In the genomic region with DNA sequence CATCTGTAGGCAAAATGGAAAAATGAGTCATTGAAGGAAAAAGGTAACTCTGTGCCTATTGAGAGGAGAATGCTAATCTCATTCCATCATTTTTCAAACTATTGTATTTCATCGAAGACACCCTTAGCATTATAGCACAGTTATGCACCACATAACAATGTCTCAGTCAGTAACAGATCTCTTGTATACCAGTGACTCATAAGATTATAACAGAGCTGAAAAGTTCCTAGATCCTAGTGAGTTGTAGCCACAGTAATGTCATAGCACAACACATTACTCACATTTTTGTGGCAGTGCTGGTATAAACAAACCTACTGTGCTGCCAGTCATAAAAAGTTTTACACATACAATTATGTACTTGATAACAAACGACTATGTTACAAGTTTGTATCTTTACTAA, we compare ENCODE assay signal across 14 cellular contexts.
DNase-seq lines count a peak whose midpoint lies in the region; ATAC-seq and TF ChIP-seq lines count a peak whose summit lies in the region.
"Had no signal": no experiment of that assay in that cellular context is flagged by ENCODE, and none has a peak within 500 bp of the region (broad histone marks: within the 10 kb centered on the region; RNA-seq: fewer than 3 reads in every experiment).

No MANE protein-coding gene starts in this region.

- TF ChIP-seq CTCF in epithelial cell of esophagus (IDR thresholded peaks at IDR 0.05; ENCODE audit: insufficient read depth, low read depth, low read length, missing control alignments) (no peak), suprapubic skin (IDR thresholded peaks at IDR 0.05) (no peak)

- ATAC-seq in HG03025 (IDR thresholded peaks at IDR 0.05; ENCODE audit: low FRiP score, unreplicated experiment) = no peak

- H3K27ac ChIP-seq in suprapubic skin = no peak overlapping the region
- H3K27ac ChIP-seq: right atrium auricular region, SK-N-MC had no signal

- no peak for TF ChIP-seq EP300 in suprapubic skin (IDR thresholded peaks at IDR 0.05)

- DNase-seq in Caki2 (ENCODE audit: low read depth) (peak; percentile 27), RKO (ENCODE audit: low spot score) (peak; percentile 88), epithelial cell of esophagus (ENCODE audit: low read depth) (peak; percentile 4), myocyte (ENCODE audit: low read depth) (peak; percentile 1), suprapubic skin (ENCODE audit: low spot score in 2 of 2) (no peak), T-helper 9 cell (no peak), NAMALWA (ENCODE audit: low spot score) (no peak)
- DNase-seq: activated CD4-positive, alpha-beta memory T cell treated with anti-CD3 and anti-CD28 coated beads for 36 hours; NCI-H2171; NK-92 treated with Interleukin-12 subunit alpha and Interleukin-12 subunit beta, amount 100 ng/mL, for 24 hours; stimulated activated CD4-positive, alpha-beta T cell treated with anti-CD3 and anti-CD28 coated beads, Interleukin-1b, Interleukin-23, amount 100 ng/mL, for 48 hours had no signal

- no peaks in the 10 kb centered on the region for H3K27me3 ChIP-seq in suprapubic skin
- H3K27me3 ChIP-seq: right atrium auricular region had no signal

- H3K9me3 ChIP-seq in suprapubic skin = no peaks in the 10 kb centered on the region

- H3K36me3 ChIP-seq in suprapubic skin = no peaks in the 10 kb centered on the region
- H3K36me3 ChIP-seq: right atrium auricular region had no signal

- WGBS in suprapubic skin = 83% methylated on average over 2 of the region's 2 CpGs

- no peaks in the 10 kb centered on the region for H3K4me1 ChIP-seq in suprapubic skin
- H3K4me1 ChIP-seq: right atrium auricular region had no signal

- in situ Hi-C loops in Caki2 (cut with HindIII; ENCODE audit: low pct_unique_long_range_greater_than_20kb, low sequenced_read_pairs) = no loop called here

- no peak for TF ChIP-seq POLR2A in suprapubic skin (IDR thresholded peaks at IDR 0.05)

- H3K4me3 ChIP-seq in epithelial cell of esophagus (ENCODE audit: low read length) (no peak overlapping the region), suprapubic skin (no peak overlapping the region)
- H3K4me3 ChIP-seq: right atrium auricular region, SK-N-MC had no signal

Comparison
In these comparisons a context has a peak if more than half of its experiments do, and no peak if none do; other contexts are left out.
1. DNase-seq: peak in Caki2 (single experiment), RKO (single experiment), epithelial cell of esophagus (single experiment) and myocyte (single experiment); none in suprapubic skin (0 of 2), T-helper 9 cell (single experiment) and NAMALWA (single experiment).